Comparison of ENCODE assay signal across 13 cellular contexts in the genomic region with DNA sequence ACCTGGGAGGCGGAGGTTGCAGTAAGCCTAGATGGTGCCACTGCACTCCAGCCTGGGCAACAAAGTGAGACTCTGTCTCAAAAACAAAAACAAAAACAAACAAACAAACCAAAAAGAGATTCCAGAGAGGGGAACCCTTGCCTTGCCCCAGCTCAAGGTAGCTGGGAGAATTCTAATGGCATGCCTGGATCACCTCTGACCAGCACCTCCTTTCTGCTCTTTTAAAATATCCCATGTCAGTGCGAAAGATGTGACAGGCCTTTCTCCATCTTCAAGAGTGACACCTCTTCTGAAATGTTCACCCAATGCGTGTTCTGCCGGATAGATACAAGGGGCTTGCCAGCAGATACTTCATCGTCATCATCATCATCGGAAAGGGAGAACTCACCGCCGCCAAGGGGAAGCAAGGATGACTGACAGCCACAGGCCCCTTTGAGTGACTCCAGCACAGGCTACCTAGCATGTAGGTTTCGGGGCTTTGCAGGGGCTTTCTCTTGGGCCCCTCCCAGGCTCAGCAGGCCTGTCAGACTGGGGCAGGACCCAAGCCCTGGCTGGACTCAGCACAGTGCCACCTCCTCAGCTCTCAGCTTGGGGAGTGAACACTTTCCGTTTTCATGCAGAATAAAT. TPM values are rescaled to one million over a fixed set of nuclear protein-coding genes. Genes with fewer than 3 reads are reported as not detected.
A peak's percentile ranks its signal among the peaks of the same experiment; 100 is the strongest.
DNase-seq lines count a peak whose midpoint lies in the region; ATAC-seq, FAIRE-seq and TF ChIP-seq lines count a peak whose summit lies in the region.
"Had no signal": no experiment of that assay in that cellular context is flagged by ENCODE, and none has a peak within 500 bp of the region (broad histone marks: within the 10 kb centered on the region; RNA-seq: fewer than 3 reads in every experiment).

No MANE protein-coding gene starts in this region.

- H3K18ac ChIP-seq in H1 (ENCODE audit: extremely low read depth, low read length): no peak overlapping the region

- peaks cover 10% of the 10 kb centered on the region for H3F3A ChIP-seq in MM.1S (ENCODE audit: insufficient read depth, low read length)

- peaks cover 14% of the 10 kb centered on the region for H3K27me3 Mint-ChIP-seq in T-helper 1 cell treated with Interleukin-12 subunit alpha and Interleukin-12 subunit beta and Interleukin-4 antibody, amounts not matched to agents 30 μg/mL and 1 μg/mL, for 36 hours (ENCODE audit: low read depth)

- no peak overlapping the region for H2BK15ac ChIP-seq in H1 (ENCODE audit: low read length)

- DNase-seq in T-helper 1 cell: no peak
- no peak for DNase-seq in MM.1S
- DNase-seq in H1 (ENCODE audit: low read depth in 1 of 2, low spot score in 2 of 2): no peak
- no peak for DNase-seq in AG20443 (ENCODE audit: low spot score)
- DNase-seq: kidney, NCI-H2107, SJCRH30 had no signal

- H2BK5ac ChIP-seq in H1 (ENCODE audit: low read depth, low read length): no peak overlapping the region

- H3K9me3 Mint-ChIP-seq in T-helper 1 cell treated with Interleukin-12 subunit alpha and Interleukin-12 subunit beta and Interleukin-4 antibody, amounts not matched to agents 30 μg/mL and 1 μg/mL, for 36 hours: no peaks in the 10 kb centered on the region

- H3K23ac ChIP-seq in H1 (ENCODE audit: insufficient read length): no peak overlapping the region

- no peaks in the 10 kb centered on the region for H3K79me2 ChIP-seq in MM.1S (ENCODE audit: low read length)
- H3K79me2 ChIP-seq in H1 (ENCODE audit: control insufficient read depth in 1 of 2, insufficient read depth in 2 of 2, low read length in 2 of 2): 0 out of 4 replicates have a peak, but pooled peaks cover 0 to 3% of the 10 kb centered on the region in 2 experiments

- peaks cover 4% of the 10 kb centered on the region for H3K36me3 Mint-ChIP-seq in T-helper 1 cell treated with Interleukin-12 subunit alpha and Interleukin-12 subunit beta and Interleukin-4 antibody, amounts not matched to agents 30 μg/mL and 1 μg/mL, for 36 hours (ENCODE audit: low read depth)

- CTCF ChIA-PET in H1 (lab: Charles Lee; ENCODE audit: partially characterized antibody): interaction anchor here (0.9 to 4.9 kb wide), 12 partner anchors 8 to 49 kb away, joined by 3 to 19 read pairs (median 8); no protein-coding TSS in a partner anchor

- H3K9me3 ChIP-seq in MM.1S (replicated peaks; ENCODE audit: insufficient read depth, low read length) (no peaks in the 10 kb centered on the region), H1 (ENCODE audit: insufficient read depth in 2 of 2, low read depth in 1 of 2, low read length in 1 of 2) (no peaks in the 10 kb centered on the region), skeletal muscle satellite cell (replicated peaks; ENCODE audit: low read length) (no peaks in the 10 kb centered on the region)
- H3K9me3 ChIP-seq: SJCRH30, suprapubic skin had no signal

- H4K91ac ChIP-seq in H1 (replicated peaks; ENCODE audit: insufficient read length, low read length): no peak overlapping the region

- no peak overlapping the region for H2BK12ac ChIP-seq in H1 (ENCODE audit: low read depth, low read length)

- no peak for TF ChIP-seq CTCF in MM.1S (IDR thresholded peaks at IDR 0.05; ENCODE audit: low read length)
- no peak for TF ChIP-seq CTCF in H1 (IDR thresholded peaks at IDR 0.05; ENCODE audit: control extremely low read depth in 1 of 3, insufficient read depth in 1 of 3, low read depth in 1 of 3, low read length in 3 of 3)

- POLR2A ChIA-PET in H1 (lab: Charles Lee; ENCODE audit: partially characterized antibody): interaction anchor here (0.6 to 2.8 kb wide), 7 partner anchors 9 to 1206 kb away, joined by 3 to 15 read pairs (median 3); no protein-coding TSS in a partner anchor

- H3K27me3 ChIP-seq in MM.1S (replicated peaks; ENCODE audit: insufficient read depth, low read length) (no peaks in the 10 kb centered on the region), H1 (replicated peaks in 1 of 4; ENCODE audit: control insufficient read depth in 3 of 4, extremely low read depth in 1 of 4, insufficient read depth in 3 of 4, low read length in 3 of 4) (peaks cover 0 to 2% (median 1%) of the 10 kb centered on the region in 4 experiments; a peak in 3 of 7 replicates), skeletal muscle satellite cell (ENCODE audit: control insufficient read depth, insufficient read depth, low read length) (no peaks in the 10 kb centered on the region)
- H3K27me3 ChIP-seq: SJCRH30, suprapubic skin had no signal

- no peak overlapping the region for H2BK120ac ChIP-seq in H1 (replicated peaks; ENCODE audit: low read depth, low read length)

- no peak for FAIRE-seq in H1 (lab: Jason Lieb, UNC)
- FAIRE-seq: kidney had no signal

- TF ChIP-seq POLR2A in H1 (IDR thresholded peaks at IDR 0.05; ENCODE audit: control extremely low read depth in 1 of 2, low read depth in 2 of 2, low read length in 2 of 2): no peak

- H3K14ac ChIP-seq in H1 (ENCODE audit: insufficient read length): no peak overlapping the region

- no peak overlapping the region; the same call in 1 of the 2 replicates for H4K8ac ChIP-seq in H1 (ENCODE audit: extremely low read depth, insufficient read depth, low read length)

- no peaks in the 10 kb centered on the region for H3K9me2 ChIP-seq in MM.1S (replicated peaks; ENCODE audit: insufficient read depth, low read length)

- no peak for TF ChIP-seq EP300 in H1 (IDR thresholded peaks at IDR 0.05; ENCODE audit: borderline replicate concordance in 1 of 2, low read depth in 2 of 2, low read length in 2 of 2)

- no peak for ATAC-seq in GM18868 (IDR thresholded peaks at IDR 0.05; ENCODE audit: unreplicated experiment)
- no peak for ATAC-seq in GM21447 (IDR thresholded peaks at IDR 0.05; ENCODE audit: unreplicated experiment)

- H3K36me3 ChIP-seq in MM.1S (replicated peaks; ENCODE audit: insufficient read depth, low read length): no peaks in the 10 kb centered on the region
- H3K36me3 ChIP-seq in H1 (ENCODE audit: control insufficient read depth in 2 of 4, insufficient read depth in 4 of 4, low read length in 3 of 4): no peaks in the 10 kb centered on the region
- H3K36me3 ChIP-seq in skeletal muscle satellite cell (ENCODE audit: insufficient read depth, low read length): no peaks in the 10 kb centered on the region
- H3K36me3 ChIP-seq: SJCRH30, suprapubic skin had no signal

- WGBS in H1 (ENCODE audit: extremely low coverage in 1 of 2, insufficient coverage in 1 of 2, insufficient read length in 1 of 2, insufficient replicate concordance in 2 of 2, low coverage in 1 of 2, low lambda C conversion rate in 2 of 2, missing lambda C conversion rate in 1 of 2), 2 experiments: 90% methylated on average over 10 of the region's 10 CpGs; no CpG with 5 or more reads in 1 of the 2 experiments

- TF ChIP-seq RAD21 in H1 (IDR thresholded peaks at IDR 0.05 in 1 of 2, conservative IDR thresholded peaks at IDR 0.05 in 1 of 2; ENCODE audit: low read depth in 2 of 2, low read length in 2 of 2): no peak

- peaks cover 17% of the 10 kb centered on the region for H3K4me1 Mint-ChIP-seq in T-helper 1 cell treated with Interleukin-12 subunit alpha and Interleukin-12 subunit beta and Interleukin-4 antibody, amounts not matched to agents 30 μg/mL and 1 μg/mL, for 36 hours (ENCODE audit: low read depth)

- peak overlapping the region; percentile 98 for H3K4me3 Mint-ChIP-seq in T-helper 1 cell treated with Interleukin-12 subunit alpha and Interleukin-12 subunit beta and Interleukin-4 antibody, amounts not matched to agents 30 μg/mL and 1 μg/mL, for 36 hours

- H4K5ac ChIP-seq in H1 (ENCODE audit: insufficient read length, low read depth, low read length): no peak overlapping the region

- H2AFZ ChIP-seq in MM.1S (ENCODE audit: low read length) (no peak overlapping the region), H1 (ENCODE audit: low read length) (no peak overlapping the region)

- peaks cover 7% of the 10 kb centered on the region; the same call in 1 of the 2 replicates for H3K4me1 ChIP-seq in MM.1S (ENCODE audit: low read length)
- peaks cover 0 to 3% (median under 1%) of the 10 kb centered on the region in 4 experiments; a peak in 3 of 7 replicates for H3K4me1 ChIP-seq in H1 (replicated peaks in 1 of 4; ENCODE audit: control insufficient read depth in 3 of 4, insufficient read depth in 4 of 4, low read length in 3 of 4)
- peaks cover 24% of the 10 kb centered on the region for H3K4me1 ChIP-seq in skeletal muscle satellite cell (ENCODE audit: control insufficient read depth, insufficient read depth, low read length)

- no peak overlapping the region for H3K4ac ChIP-seq in H1 (replicated peaks; ENCODE audit: insufficient read length, low read depth, low read length)

- H3K4me2 ChIP-seq in MM.1S (ENCODE audit: low read depth, low read length): peak overlapping the region; percentile 80
- peak overlapping the region; percentile 66 to 95; a peak in 2 of 4 replicates for H3K4me2 ChIP-seq in H1 (ENCODE audit: insufficient read depth in 1 of 2, low read depth in 2 of 2, low read length in 2 of 2)
- peak overlapping the region; percentile 86 for H3K4me2 ChIP-seq in skeletal muscle satellite cell (ENCODE audit: low read length)

- H3K9ac ChIP-seq in MM.1S (ENCODE audit: low read length) (no peak overlapping the region), H1 (replicated peaks in 1 of 4; ENCODE audit: extremely low read depth in 1 of 4, low read depth in 3 of 4, low read length in 3 of 4) (no peak overlapping the region), skeletal muscle satellite cell (ENCODE audit: low read depth, low read length) (no peak overlapping the region)

- no peak overlapping the region for H2BK20ac ChIP-seq in H1 (ENCODE audit: low read length)

- peaks cover 3% of the 10 kb centered on the region; the same call in 1 of the 2 replicates for H3K79me1 ChIP-seq in H1 (ENCODE audit: low read depth, low read length)

- no peak overlapping the region for H2AK5ac ChIP-seq in H1 (ENCODE audit: low read depth, low read length)

- H3K27ac ChIP-seq in MM.1S (ENCODE audit: low read length): no peak overlapping the region
- H3K27ac ChIP-seq in H1 (ENCODE audit: low read depth, low read length): no peak overlapping the region
- H3K27ac ChIP-seq: SJCRH30 had no signal

- H3K4me3 ChIP-seq in MM.1S (ENCODE audit: low read length) (no peak overlapping the region), H1 (ENCODE audit: extremely low read depth in 1 of 4, insufficient read depth in 2 of 4, low read depth in 3 of 4, low read length in 4 of 4) (0 out of 8 replicates have a peak overlapping the region, but pooled peaks of 1 of the 4 experiments have one; percentile 91), skeletal muscle satellite cell (ENCODE audit: low read length) (peak overlapping the region; percentile 80)

- H3K56ac ChIP-seq in H1 (replicated peaks; ENCODE audit: insufficient read length, low read depth, low read length): no peak overlapping the region

- peaks cover 12% of the 10 kb centered on the region for H3K23me2 ChIP-seq in H1 (ENCODE audit: low read depth, low read length)

- H4K20me1 ChIP-seq in MM.1S (ENCODE audit: insufficient read depth, low read length) (no peaks in the 10 kb centered on the region), H1 (replicated peaks in 1 of 2; ENCODE audit: control insufficient read depth in 1 of 2, insufficient read depth in 2 of 2, low read length in 2 of 2) (peaks cover 0 to 5% of the 10 kb centered on the region in 2 experiments)

- peak overlapping the region; percentile 98 for H3K27ac Mint-ChIP-seq in T-helper 1 cell treated with Interleukin-12 subunit alpha and Interleukin-12 subunit beta and Interleukin-4 antibody, amounts not matched to agents 30 μg/mL and 1 μg/mL, for 36 hours

RNA-seq across cellular contexts. Expression of a gene that starts 18.9 kb away (rescaled TPM):
- total RNA-seq in H1 (2021; fragmentation: NEBNext Ultra II Directional; extraction: Animal tissue kit (Norgen Biotek cat#: 25700)): 33.7 and 33.9 TPM in 2 replicates
- polyA plus RNA-seq in H1 (2011; rRNA removed): 30.3 and 40.2 TPM in 2 replicates
- polyA plus RNA-seq in H1 (2011; cell fraction: cytosol; rRNA removed): 25.6 TPM
- 125 TPM for polyA plus RNA-seq in H1 (2011; cell fraction: nucleus; rRNA removed)
- 20.2 to 35.8 TPM (median 29.2 TPM) in 4 replicates for polyA plus RNA-seq in H1 (2012, experiment 1 of 2)
- 19.0 TPM for polyA plus RNA-seq in H1 (2012, experiment 2 of 2)
- 33.7 TPM for polyA plus RNA-seq in H1 (2013, experiment 1 of 2)
- polyA plus RNA-seq in H1 (2013, experiment 2 of 2): 38.3 TPM
- 9.8 and 12.1 TPM in 2 replicates for polyA minus RNA-seq in H1 (2011; rRNA and poly(A)+ RNA removed)
- polyA minus RNA-seq in H1 (2011; cell fraction: cytosol; rRNA and poly(A)+ RNA removed): 23.4 TPM
- 23.0 TPM for polyA minus RNA-seq in H1 (2011; cell fraction: nucleus; rRNA and poly(A)+ RNA removed)
- total RNA-seq in skeletal muscle satellite cell (2012; rRNA removed): 26.9 and 28.8 TPM in 2 replicates

RNA-seq across cellular contexts. Expression of a gene that starts 43.4 kb away (rescaled TPM):
- total RNA-seq in H1 (2021; fragmentation: NEBNext Ultra II Directional; extraction: Animal tissue kit (Norgen Biotek cat#: 25700)): not detected in 2 replicates
- polyA plus RNA-seq in H1 (2011; rRNA removed): not detected in 2 replicates
- not detected for polyA plus RNA-seq in H1 (2011; cell fraction: cytosol; rRNA removed)
- not detected for polyA plus RNA-seq in H1 (2011; cell fraction: nucleus; rRNA removed)
- polyA plus RNA-seq in H1 (2012, experiment 1 of 2): 0.24 to 0.47 TPM (median 0.37 TPM) in 3 of 4 replicates, not detected in the other
- not detected for polyA plus RNA-seq in H1 (2012, experiment 2 of 2)
- polyA plus RNA-seq in H1 (2013, experiment 1 of 2): 0.02 TPM
- polyA plus RNA-seq in H1 (2013, experiment 2 of 2): not detected
- not detected in 2 replicates for polyA minus RNA-seq in H1 (2011; rRNA and poly(A)+ RNA removed)
- not detected for polyA minus RNA-seq in H1 (2011; cell fraction: cytosol; rRNA and poly(A)+ RNA removed)
- polyA minus RNA-seq in H1 (2011; cell fraction: nucleus; rRNA and poly(A)+ RNA removed): not detected
- total RNA-seq in skeletal muscle satellite cell (2012; rRNA removed): not detected in 2 replicates
- total RNA-seq: A172, kidney, SJCRH30, suprapubic skin had no signal

RNA-seq across cellular contexts. Expression of a gene that starts 50.4 kb away (rescaled TPM):
- 3.2 and 3.7 TPM in 2 replicates for total RNA-seq in H1 (2021; fragmentation: NEBNext Ultra II Directional; extraction: Animal tissue kit (Norgen Biotek cat#: 25700))
- polyA plus RNA-seq in H1 (2011; rRNA removed): 7.1 and 11.5 TPM in 2 replicates
- 5.3 TPM for polyA plus RNA-seq in H1 (2011; cell fraction: cytosol; rRNA removed)
- polyA plus RNA-seq in H1 (2011; cell fraction: nucleus; rRNA removed): 17.8 TPM
- polyA plus RNA-seq in H1 (2012, experiment 1 of 2): 3.7 to 6.3 TPM (median 4.5 TPM) in 4 replicates
- 3.0 TPM for polyA plus RNA-seq in H1 (2012, experiment 2 of 2)
- 4.2 TPM for polyA plus RNA-seq in H1 (2013, experiment 1 of 2)
- polyA plus RNA-seq in H1 (2013, experiment 2 of 2): 4.0 TPM
- polyA minus RNA-seq in H1 (2011; rRNA and poly(A)+ RNA removed): 2.2 and 2.9 TPM in 2 replicates
- polyA minus RNA-seq in H1 (2011; cell fraction: cytosol; rRNA and poly(A)+ RNA removed): 3.4 TPM
- polyA minus RNA-seq in H1 (2011; cell fraction: nucleus; rRNA and poly(A)+ RNA removed): 3.1 TPM
- total RNA-seq in skeletal muscle satellite cell (2012; rRNA removed): not detected in 2 replicates
- total RNA-seq: A172, kidney, SJCRH30 had no signal
